In the genomic region with DNA sequence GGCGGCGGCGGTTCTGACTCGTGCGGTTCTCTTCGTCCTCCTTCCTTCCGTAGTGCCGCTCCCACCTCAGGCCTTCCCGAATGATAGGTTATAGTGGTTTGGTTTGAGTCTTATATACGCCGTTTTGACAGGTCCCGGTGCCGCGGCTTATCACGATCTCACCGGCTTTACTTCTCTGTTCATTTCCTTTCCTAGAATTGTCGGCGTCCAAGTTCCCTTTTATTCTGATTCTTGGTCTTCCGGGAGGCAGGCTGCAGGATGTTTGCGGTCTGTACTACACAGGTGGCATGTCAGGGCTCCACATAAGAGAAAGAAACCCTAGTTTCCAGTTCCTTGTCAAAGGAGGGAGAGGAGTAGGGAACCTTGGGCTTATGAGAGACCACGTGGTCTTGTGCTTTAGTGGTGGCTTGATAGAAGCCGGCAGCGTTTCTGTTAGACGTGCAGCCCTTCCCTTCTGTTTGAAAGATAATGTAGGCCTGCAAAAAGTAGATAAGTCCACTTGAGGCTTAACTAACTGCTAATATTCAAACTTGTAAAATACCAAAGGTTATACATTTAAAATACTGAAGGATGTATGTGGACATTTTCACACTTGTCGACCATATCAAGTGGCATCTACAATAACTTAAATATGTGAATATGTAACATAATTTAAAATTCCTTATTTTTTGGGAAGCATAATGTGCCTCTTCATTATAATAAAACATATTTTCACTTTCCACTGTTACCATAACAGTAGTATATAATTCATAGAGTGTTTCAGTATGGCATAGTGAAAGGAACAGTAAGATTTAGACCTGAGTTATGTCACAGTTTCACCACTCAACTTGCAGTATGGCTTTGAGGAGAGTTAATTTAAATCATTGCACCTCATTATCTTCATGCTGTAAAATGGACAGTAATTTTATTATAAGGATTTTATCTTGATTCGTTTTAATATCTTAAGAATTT, we compare ENCODE assay signal across 8 cellular contexts. TPM values are rescaled to one million over a fixed set of nuclear protein-coding genes. Genes with fewer than 3 reads are reported as not detected.
A peak's percentile ranks its signal among the peaks of the same experiment; 100 is the strongest.
DNase-seq lines count a peak whose midpoint lies in the region; ATAC-seq, FAIRE-seq and TF ChIP-seq lines count a peak whose summit lies in the region.

No MANE protein-coding gene starts in this region.

- H3K27ac ChIP-seq in A549, result peak overlapping the region; percentile 90 to 93

- peaks cover 23% of the 10 kb centered on the region; the same call in 2 of the 3 replicates for H3K4me1 ChIP-seq in A549

- H3K4me3 ChIP-seq in A549 (peak overlapping the region; percentile 74), epithelial cell of proximal tubule (ENCODE audit: low read depth, low read length) (peak overlapping the region; percentile 66)

- no peaks in the 10 kb centered on the region for H3K9me3 ChIP-seq in A549

- POLR2A ChIA-PET in A549 (lab: Yijun Ruan, JAX), result interaction anchor here (1.1 kb wide), 1 partner anchor 673 kb away, joined by 4 read pairs; the partner anchor contains the start of gene PPM1H

- TF ChIP-seq CTCF in A549 (IDR thresholded peaks at IDR 0.05), result no peak
- no peak for TF ChIP-seq CTCF in epithelial cell of proximal tubule (conservative IDR thresholded peaks at IDR 0.05; ENCODE audit: low read depth, low read length)

- TF ChIP-seq RAD21 in A549 (conservative IDR thresholded peaks at IDR 0.05 in 1 of 2, IDR thresholded peaks at IDR 0.05 in 1 of 2), result no peak

- DNase-seq in A549 (ENCODE audit: low read depth in 1 of 2, low spot score in 1 of 2), result peak; percentile 21 to 37
- peak; percentile 27 for DNase-seq in NCI-H526 treated with DMSO at 0.1 percent for 48 hours (lab: John Stamatoyannopoulos, UW)
- DNase-seq in activated CD8-positive, alpha-beta memory T cell treated with anti-CD3 and anti-CD28 coated beads, Interleukin-2, amount 50 U/mL, for 4 hours, result peak; percentile 34
- DNase-seq in epithelial cell of proximal tubule (ENCODE audit: low read depth), result no peak
- peak; percentile 23 for DNase-seq in mucosa of gallbladder (ENCODE audit: low spot score)
- DNase-seq in stimulated activated naive CD8-positive, alpha-beta T cell treated with anti-CD3 and anti-CD28 coated beads, Interleukin-15, Interleukin-2, amounts not matched to agents 100 U/mL and 50 U/mL, for 24 hours, result peak; percentile 54

- 1% methylated on average over 26 of the region's 26 CpGs for WGBS in A549 (ENCODE audit: missing lambda C conversion rate)

- CTCF ChIA-PET in A549 (lab: Yijun Ruan, JAX), result interaction anchor here (1.4 to 1.6 kb wide), 2 partner anchors 111 to 119 kb away, joined by 5 read pairs; no protein-coding TSS in a partner anchor

- TF ChIP-seq EP300 in A549 (IDR thresholded peaks at IDR 0.05), result no peak

- no peak for FAIRE-seq in A549 (lab: Jason Lieb, UNC)

- ATAC-seq in A549, result peak; percentile 40 to 42
- ATAC-seq in GM18508 (IDR thresholded peaks at IDR 0.05; ENCODE audit: insufficient read depth, unreplicated experiment), result peak; percentile 39
- ATAC-seq in HG03025 (IDR thresholded peaks at IDR 0.05; ENCODE audit: low FRiP score, unreplicated experiment), result peak; percentile 55
- ATAC-seq in stimulated activated naive CD8-positive, alpha-beta T cell treated with anti-CD3 and anti-CD28 coated beads, Interleukin-15, Interleukin-2, amounts not matched to agents 100 U/mL and 50 U/mL, for 24 hours, result peak; percentile 50

- TF ChIP-seq POLR2A in A549 (IDR thresholded peaks at IDR 0.05; ENCODE audit: low read length), result no peak

- H3K4me2 ChIP-seq in A549, result peak overlapping the region; percentile 90

TF ChIP-seq in A549, 52 proteins besides CTCF, POLR2A, EP300 and RAD21:
- TF ChIP-seq MAX (IDR thresholded peaks at IDR 0.05), result peak; percentile 64; the same call in 1 of the 2 replicates
- no peak for TF ChIP-seq FOSB (CRISPR knock-in tag; IDR thresholded peaks at IDR 0.05)
- TF ChIP-seq, protein P1, sequence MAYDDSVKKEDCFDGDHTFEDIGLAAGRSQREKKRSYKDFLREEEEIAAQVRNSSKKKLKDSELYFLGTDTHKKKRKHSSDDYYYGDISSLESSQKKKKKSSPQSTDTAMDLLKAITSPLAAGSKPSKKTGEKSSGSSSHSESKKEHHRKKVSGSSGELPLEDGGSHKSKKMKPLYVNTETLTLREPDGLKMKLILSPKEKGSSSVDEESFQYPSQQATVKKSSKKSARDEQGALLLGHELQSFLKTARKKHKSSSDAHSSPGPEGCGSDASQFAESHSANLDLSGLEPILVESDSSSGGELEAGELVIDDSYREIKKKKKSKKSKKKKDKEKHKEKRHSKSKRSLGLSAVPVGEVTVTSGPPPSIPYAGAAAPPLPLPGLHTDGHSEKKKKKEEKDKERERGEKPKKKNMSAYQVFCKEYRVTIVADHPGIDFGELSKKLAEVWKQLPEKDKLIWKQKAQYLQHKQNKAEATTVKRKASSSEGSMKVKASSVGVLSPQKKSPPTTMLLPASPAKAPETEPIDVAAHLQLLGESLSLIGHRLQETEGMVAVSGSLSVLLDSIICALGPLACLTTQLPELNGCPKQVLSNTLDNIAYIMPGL (CRISPR knock-in tag; IDR thresholded peaks at IDR 0.05; ENCODE audit: borderline replicate concordance), result peak; percentile 31; the same call in 1 of the 2 replicates
- TF ChIP-seq PHF8 (IDR thresholded peaks at IDR 0.05; ENCODE audit: borderline replicate concordance, low read depth), result no peak
- TF ChIP-seq, protein P2, sequence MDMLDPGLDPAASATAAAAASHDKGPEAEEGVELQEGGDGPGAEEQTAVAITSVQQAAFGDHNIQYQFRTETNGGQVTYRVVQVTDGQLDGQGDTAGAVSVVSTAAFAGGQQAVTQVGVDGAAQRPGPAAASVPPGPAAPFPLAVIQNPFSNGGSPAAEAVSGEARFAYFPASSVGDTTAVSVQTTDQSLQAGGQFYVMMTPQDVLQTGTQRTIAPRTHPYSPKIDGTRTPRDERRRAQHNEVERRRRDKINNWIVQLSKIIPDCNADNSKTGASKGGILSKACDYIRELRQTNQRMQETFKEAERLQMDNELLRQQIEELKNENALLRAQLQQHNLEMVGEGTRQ (IDR thresholded peaks at IDR 0.05), result peak; percentile 69
- TF ChIP-seq MYC (IDR thresholded peaks at IDR 0.05; ENCODE audit: borderline replicate concordance, low read length), result 0 out of 2 replicates have a peak, but pooled peaks have one; percentile 61
- no peak for TF ChIP-seq BHLHE40 (IDR thresholded peaks at IDR 0.05; ENCODE audit: low read depth, low read length)

RNA-seq across cellular contexts. Expression of gene USP15, which starts 0.8 kb away (rescaled TPM):
- polyA plus RNA-seq in A549 (2011; rRNA removed) (56.4 and 67.6 TPM in 2 replicates), A549 (2017; fragmentation: RNase III; extraction: RNeasy Plus Mini Kit Qiagen cat#74134 plus additional on column Dnase treatment) (25.4 to 30.4 TPM (median 29.9 TPM) in 3 replicates)
- polyA plus RNA-seq in A549 (2012; cell fraction: cytosol; rRNA removed), result 10.8 and 15.3 TPM in 2 replicates
- 12.8 and 14.6 TPM in 2 replicates for polyA plus RNA-seq in A549 (2012; cell fraction: nucleus; rRNA removed)
- polyA minus RNA-seq in A549 (2011; rRNA and poly(A)+ RNA removed), result 42.5 and 65.5 TPM in 2 replicates
- total RNA-seq in epithelial cell of proximal tubule (27.6 and 30.6 TPM in 2 replicates), mucosa of gallbladder (35.7 TPM)
